Comparison of ENCODE assay signal across 9 cellular contexts in the genomic region with DNA sequence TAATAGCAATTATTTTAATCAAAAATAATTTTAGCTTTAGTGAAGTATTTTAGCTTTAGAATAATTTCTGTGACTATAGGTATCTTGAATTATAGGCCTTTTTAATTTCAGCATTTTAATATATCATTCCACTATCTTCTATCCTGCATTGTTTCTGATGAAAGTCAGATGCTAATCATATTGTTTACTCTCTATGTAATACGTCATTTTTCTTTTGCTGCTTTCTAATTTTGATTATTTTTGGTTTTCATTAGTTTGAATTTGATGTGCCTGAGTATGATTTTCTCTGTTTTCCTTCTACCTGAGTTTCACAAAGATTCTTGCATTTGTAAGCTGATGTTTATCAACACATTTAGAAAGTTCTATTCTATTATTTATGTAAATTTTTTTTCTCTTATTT.
"Had no signal": no experiment of that assay in that cellular context is flagged by ENCODE, and none has a peak within 500 bp of the region (broad histone marks: within the 10 kb centered on the region; RNA-seq: fewer than 3 reads in every experiment).

No MANE protein-coding gene starts in this region.

- H3K4me3 ChIP-seq: GM23338, K562 had no signal

- DNase-seq: H9, HCEC 1CT, IMR-90, KG1 had no signal

- FAIRE-seq: H1, H54, K562 had no signal

- H3K27ac ChIP-seq: HL-60 had no signal

- ATAC-seq: GM23338, K562 had no signal
